ENCODE assay signal across 1 cellular context in the genomic region with DNA sequence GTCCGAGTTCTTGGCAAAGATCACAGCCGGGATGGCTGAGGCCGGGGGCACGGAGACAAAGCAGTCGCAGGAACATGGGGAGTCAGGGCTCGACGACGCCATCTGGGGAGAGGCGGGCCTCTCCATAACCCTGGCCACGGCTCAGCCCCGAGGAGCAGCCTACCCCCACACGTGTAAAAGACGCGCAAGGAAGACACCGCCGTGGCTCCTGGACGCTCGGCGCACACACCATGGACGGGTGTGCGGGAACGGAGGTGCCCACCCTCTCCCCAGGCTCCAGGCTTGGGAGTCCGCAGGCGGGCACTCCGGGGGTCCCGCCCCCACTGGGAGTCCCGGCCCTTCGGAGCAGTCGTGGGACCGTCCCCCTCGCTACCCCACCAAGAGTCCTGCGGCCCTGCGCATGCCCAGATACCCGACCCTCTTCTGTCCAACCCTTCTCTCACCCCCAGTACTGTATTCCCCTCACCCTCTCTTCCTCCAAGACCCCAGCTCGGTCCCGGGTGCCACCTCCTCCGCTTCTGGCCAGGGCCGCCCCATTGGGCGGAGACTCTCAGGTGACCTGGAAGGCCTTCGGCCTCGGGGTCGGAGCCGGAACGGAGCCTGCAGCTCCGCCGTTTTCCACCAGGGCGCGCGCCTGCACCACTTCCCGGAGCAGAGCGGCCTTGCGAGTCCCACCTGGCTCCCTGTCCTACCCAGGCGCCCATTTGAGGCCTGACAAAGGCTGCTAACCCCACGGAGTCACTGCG.
A peak's percentile ranks its signal among the peaks of the same experiment; 100 is the strongest.
TF ChIP-seq lines count a peak whose summit lies in the region.

Gene SCRN2 (minus strand): TSS at position 532 of the 746 bp plus-strand sequence. CDS start 430 bp downstream, at position 102.

TF ChIP-seq in HCT116, 20 proteins besides CTCF, POLR2A, EP300 and RAD21 (continued from another document):
- TF ChIP-seq POLR2AphosphoS5 (IDR thresholded peaks at IDR 0.05; ENCODE audit: low read depth, low read length) = peak; percentile 86
- TF ChIP-seq JUND (IDR thresholded peaks at IDR 0.05) = no peak
- peak; percentile 58 for TF ChIP-seq ZBTB33 (IDR thresholded peaks at IDR 0.05; ENCODE audit: extremely low read depth, insufficient replicate concordance, low read length)
- TF ChIP-seq EZH2 (IDR thresholded peaks at IDR 0.05) = no peak
- TF ChIP-seq, protein P1, sequence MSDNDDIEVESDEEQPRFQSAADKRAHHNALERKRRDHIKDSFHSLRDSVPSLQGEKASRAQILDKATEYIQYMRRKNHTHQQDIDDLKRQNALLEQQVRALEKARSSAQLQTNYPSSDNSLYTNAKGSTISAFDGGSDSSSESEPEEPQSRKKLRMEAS (IDR thresholded peaks at IDR 0.05) = 0 out of 2 replicates have a peak, but pooled peaks have one; percentile 69
- TF ChIP-seq FOSL1 (IDR thresholded peaks at IDR 0.05; ENCODE audit: low read depth) = no peak
- no peak for TF ChIP-seq CEBPB (IDR thresholded peaks at IDR 0.05; ENCODE audit: low read depth)
- TF ChIP-seq SIN3A (IDR thresholded peaks at IDR 0.05; ENCODE audit: low read depth) = no peak; the same call in 1 of the 2 replicates
- peak; percentile 76 for TF ChIP-seq YY1 (IDR thresholded peaks at IDR 0.05; ENCODE audit: extremely low read depth, insufficient replicate concordance, low read depth, low read length)
TF ChIP-seq in HCT116: peak in this region for 6.
